ENCODE assay signal across 1 cellular context in genomic region chr22:42425989-42426355, GRCh38.
TF ChIP-seq lines count a peak whose summit lies in the region.

No MANE protein-coding gene starts in this region.

TF ChIP-seq in HEK293, 187 proteins besides CTCF, POLR2A, EP300 and RAD21 (continued from another document):
- peak; percentile 39; the same call in 1 of the 2 replicates for TF ChIP-seq PRDM4 (tag by site-specific recombination; IDR thresholded peaks at IDR 0.05)
- TF ChIP-seq KLF9 (tag by site-specific recombination; IDR thresholded peaks at IDR 0.05; ENCODE audit: low read depth), result 0 out of 2 replicates have a peak, but pooled peaks have one; percentile 16
- TF ChIP-seq SP7 (tag by site-specific recombination; IDR thresholded peaks at IDR 0.05), result no peak
- TF ChIP-seq ZNF645 (tag by site-specific recombination; IDR thresholded peaks at IDR 0.05), result no peak
- no peak for TF ChIP-seq ZXDB (tag by site-specific recombination; IDR thresholded peaks at IDR 0.05)
